20 cellular contexts compared by ENCODE assay signal in genomic region chr2:131005229-131005935, GRCh38.
"Had no signal": no experiment of that assay in that cellular context is flagged by ENCODE, and none has a peak within 500 bp of the region (broad histone marks: within the 10 kb centered on the region; RNA-seq: fewer than 3 reads in every experiment).

No MANE protein-coding gene starts in this region.

- DNase-seq: colonic mucosa; effector memory CD4-positive, alpha-beta T cell; esophagus squamous epithelium; left ventricle myocardium superior; lower lobe of right lung; naive thymus-derived CD8-positive, alpha-beta T cell; nephron progenitor cell; occipital lobe; ovary; posterior cingulate gyrus; psoas muscle; right cardiac atrium; sigmoid colon; stimulated activated CD4-positive, alpha-beta T cell treated with anti-CD3 and anti-CD28 coated beads, Interleukin-2, amount 100 ng/mL, for 24 hours; stimulated activated CD4-positive, alpha-beta T cell treated with anti-CD3 and anti-CD28 coated beads, Interleukin-4, amount 100 ng/mL, for 24 hours; stimulated activated naive B cell treated with anti-CD40 and anti-IgM and Interleukin-4, amounts not matched to agents 10 μg/mL and 1 μg/mL and 100 μg/mL, for 72 hours; stomach; thyroid gland had no signal

- H3K4me3 Mint-ChIP-seq: dendritic cell treated with granulocyte-macrophage colony-stimulating factor and Interleukin-4, amounts not matched to agents 40 ng/mL and 50 ng/mL, for 4 days; naive thymus-derived CD8-positive, alpha-beta T cell; nephron progenitor cell; stimulated activated naive B cell treated with anti-CD40 and anti-IgM and Interleukin-4, amounts not matched to agents 10 μg/mL and 1 μg/mL and 100 μg/mL, for 72 hours; type B pancreatic cell had no signal

- H3K27me3 ChIP-seq: colonic mucosa, esophagus squamous epithelium, ovary, thyroid gland had no signal

- ATAC-seq: left ventricle myocardium superior; naive thymus-derived CD8-positive, alpha-beta T cell; psoas muscle; right cardiac atrium; stimulated activated naive B cell treated with anti-CD40 and anti-IgM and Interleukin-4, amounts not matched to agents 10 μg/mL and 1 μg/mL and 100 μg/mL, for 72 hours had no signal

- H3K27ac Mint-ChIP-seq: dendritic cell treated with granulocyte-macrophage colony-stimulating factor and Interleukin-4, amounts not matched to agents 40 ng/mL and 50 ng/mL, for 4 days; naive thymus-derived CD8-positive, alpha-beta T cell; nephron progenitor cell; stimulated activated naive B cell treated with anti-CD40 and anti-IgM and Interleukin-4, amounts not matched to agents 10 μg/mL and 1 μg/mL and 100 μg/mL, for 72 hours; type B pancreatic cell had no signal

- H3K9me3 ChIP-seq: colonic mucosa, esophagus squamous epithelium, lower lobe of right lung, ovary, psoas muscle, sigmoid colon, stomach, thyroid gland had no signal

- H3K9me3 Mint-ChIP-seq: dendritic cell treated with granulocyte-macrophage colony-stimulating factor and Interleukin-4, amounts not matched to agents 40 ng/mL and 50 ng/mL, for 4 days; nephron progenitor cell; type B pancreatic cell had no signal

- H3K36me3 Mint-ChIP-seq: naive thymus-derived CD8-positive, alpha-beta T cell; stimulated activated naive B cell treated with anti-CD40 and anti-IgM and Interleukin-4, amounts not matched to agents 10 μg/mL and 1 μg/mL and 100 μg/mL, for 72 hours; type B pancreatic cell had no signal

- H3K4me1 Mint-ChIP-seq: nephron progenitor cell; stimulated activated naive B cell treated with anti-CD40 and anti-IgM and Interleukin-4, amounts not matched to agents 10 μg/mL and 1 μg/mL and 100 μg/mL, for 72 hours had no signal

- H3K27ac ChIP-seq: colonic mucosa, esophagus squamous epithelium, lower lobe of right lung, ovary, psoas muscle, sigmoid colon, stomach, thyroid gland had no signal

- H3K36me3 ChIP-seq: colonic mucosa, lower lobe of right lung, ovary, sigmoid colon, stomach, thyroid gland had no signal

- H3K4me1 ChIP-seq: colonic mucosa, esophagus squamous epithelium, lower lobe of right lung, psoas muscle, sigmoid colon, stomach, thyroid gland had no signal

- H3K4me3 ChIP-seq: colonic mucosa, esophagus squamous epithelium, lower lobe of right lung, ovary, psoas muscle, sigmoid colon, stomach, thyroid gland had no signal
